Comparison of ENCODE assay signal across 10 cellular contexts in the genomic region with DNA sequence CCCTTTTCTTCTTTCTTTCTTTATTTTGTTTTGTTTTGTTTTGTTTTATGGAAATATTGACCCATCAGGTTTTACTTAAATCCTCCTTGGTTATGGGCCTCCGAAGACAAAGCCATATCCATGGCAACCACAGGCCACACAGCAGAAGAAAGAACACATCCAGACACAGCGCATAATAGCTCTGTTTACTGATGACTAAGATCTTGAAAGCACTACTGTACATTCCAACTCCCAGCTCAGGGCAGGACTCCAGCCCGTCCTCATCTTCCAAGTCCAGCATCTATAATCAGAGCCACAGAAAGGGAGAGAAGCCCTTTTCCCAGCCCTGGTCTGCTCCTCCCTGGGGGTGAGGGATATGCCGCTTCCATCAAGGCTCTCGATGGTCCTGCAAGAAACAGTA.
A peak's percentile ranks its signal among the peaks of the same experiment; 100 is the strongest.
DNase-seq lines count a peak whose midpoint lies in the region; ATAC-seq and TF ChIP-seq lines count a peak whose summit lies in the region.
"Had no signal": no experiment of that assay in that cellular context is flagged by ENCODE, and none has a peak within 500 bp of the region (broad histone marks: within the 10 kb centered on the region; RNA-seq: fewer than 3 reads in every experiment).

No MANE protein-coding gene starts in this region.

- intact Hi-C loops in left colon (cut with DNase I, micrococcal nuclease) = no loop called here

- no peak for TF ChIP-seq CTCF in GM20000 (IDR thresholded peaks at IDR 0.05; ENCODE audit: extremely low read depth, missing control alignments)

- peaks cover 0 to 5% of the 10 kb centered on the region in 2 donors for H3K9me3 Mint-ChIP-seq in activated naive CD4-positive, alpha-beta T cell treated with anti-CD3 and anti-CD28 coated beads, Interleukin-2, amount 50 U/mL, for 72 hours
- H3K9me3 Mint-ChIP-seq: activated CD8-positive, alpha-beta T cell treated with anti-CD3 and anti-CD28 coated beads for 36 hours had no signal

- ATAC-seq in left colon = peak; percentile 18
- ATAC-seq in activated naive CD4-positive, alpha-beta T cell treated with anti-CD3 and anti-CD28 coated beads, Interleukin-2, amount 50 U/mL, for 72 hours = no peak
- no peak for ATAC-seq in GM18873 (IDR thresholded peaks at IDR 0.05; ENCODE audit: low FRiP score, unreplicated experiment)
- ATAC-seq: activated CD8-positive, alpha-beta T cell treated with anti-CD3 and anti-CD28 coated beads for 36 hours had no signal

- peak overlapping the region in 1 of 2 donors; percentile 2 for H3K27ac Mint-ChIP-seq in activated naive CD4-positive, alpha-beta T cell treated with anti-CD3 and anti-CD28 coated beads, Interleukin-2, amount 50 U/mL, for 72 hours
- H3K27ac Mint-ChIP-seq: activated CD8-positive, alpha-beta T cell treated with anti-CD3 and anti-CD28 coated beads for 36 hours had no signal

- DNase-seq in HT-29 (ENCODE audit: low spot score) (peak; percentile 17), brain pericyte (ENCODE audit: low read depth, low spot score) (peak; percentile 71), left colon (peak; percentile 30 to 46), superior temporal gyrus (ENCODE audit: extremely low spot score) (peak; percentile 18), GM20000 (ENCODE audit: low spot score) (no peak), NCI-H1105 (lab: John Stamatoyannopoulos, UW) (no peak)
- DNase-seq in activated naive CD4-positive, alpha-beta T cell treated with anti-CD3 and anti-CD28 coated beads, Interleukin-2, amount 50 U/mL, for 72 hours (ENCODE audit: low spot score in 2 of 2) = no peak
- DNase-seq: activated CD8-positive, alpha-beta T cell treated with anti-CD3 and anti-CD28 coated beads for 36 hours; Karpas-422 had no signal

- H3K36me3 Mint-ChIP-seq in activated naive CD4-positive, alpha-beta T cell treated with anti-CD3 and anti-CD28 coated beads, Interleukin-2, amount 50 U/mL, for 72 hours = no peaks in the 10 kb centered on the region

Comparison
In these comparisons a context has a peak if more than half of its experiments do, and no peak if none do; other contexts are left out.
1. DNase-seq: peak in HT-29 (single experiment), brain pericyte (single experiment), left colon (2 of 2) and superior temporal gyrus (single experiment); none in activated naive CD4-positive, alpha-beta T cell treated with anti-CD3 and anti-CD28 coated beads, Interleukin-2, amount 50 U/mL, for 72 hours (0 of 2), GM20000 (single experiment) and NCI-H1105 (single experiment).